In the genomic region with DNA sequence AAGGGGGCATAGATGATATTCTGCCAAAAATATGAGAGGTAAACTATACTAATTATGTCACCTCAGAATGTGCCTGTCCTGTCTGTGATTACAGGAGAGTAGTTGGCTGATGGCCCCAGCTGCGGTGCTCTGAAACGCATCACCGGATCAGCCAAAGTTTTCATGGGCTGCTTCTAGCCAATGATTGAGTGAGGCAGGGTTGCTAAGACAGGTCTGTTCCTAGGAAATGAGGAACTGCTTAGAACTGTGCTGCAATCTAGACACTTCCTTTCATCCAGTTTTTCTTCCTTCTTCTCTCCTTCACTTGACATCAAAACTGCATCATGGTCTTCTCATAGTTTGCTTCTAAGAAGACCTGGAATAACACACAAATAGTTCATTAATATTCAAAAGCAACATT, we compare ENCODE assay signal across 17 cellular contexts.
"Had no signal": no experiment of that assay in that cellular context is flagged by ENCODE, and none has a peak within 500 bp of the region (broad histone marks: within the 10 kb centered on the region; RNA-seq: fewer than 3 reads in every experiment).

No MANE protein-coding gene starts in this region.

- H3K27me3 Mint-ChIP-seq: activated naive CD8-positive, alpha-beta T cell treated with anti-CD3 and anti-CD28 coated beads, Interleukin-2, amount 50 U/mL, for 24 hours had no signal

- H3K9me3 ChIP-seq: esophagus squamous epithelium, spleen, suprapubic skin, upper lobe of left lung had no signal

- H3K4me3 Mint-ChIP-seq: activated naive CD8-positive, alpha-beta T cell treated with anti-CD3 and anti-CD28 coated beads, Interleukin-2, amount 50 U/mL, for 24 hours; activated T-helper 1 cell treated with anti-CD3 and anti-CD28 coated beads, Interleukin-12 subunit alpha, Interleukin-12 subunit beta, Interleukin-2, Interleukin-4 antibody, amounts not matched to agents 30 ng/mL and 10 ng/mL and 1 ng/mL, durations not matched to agents 14 hours and 24 hours and 36 hours; neural crest cell had no signal

- H3K36me3 ChIP-seq: cardiac muscle cell, esophagus squamous epithelium, spleen, suprapubic skin, upper lobe of left lung had no signal

- H3K4me1 ChIP-seq: esophagus squamous epithelium, spleen, suprapubic skin, upper lobe of left lung had no signal

- H3K4me3 ChIP-seq: cardiac muscle cell, esophagus squamous epithelium, spleen, suprapubic skin, upper lobe of left lung had no signal

- H3K27ac Mint-ChIP-seq: activated naive CD8-positive, alpha-beta T cell treated with anti-CD3 and anti-CD28 coated beads, Interleukin-2, amount 50 U/mL, for 24 hours; activated T-helper 1 cell treated with anti-CD3 and anti-CD28 coated beads, Interleukin-12 subunit alpha, Interleukin-12 subunit beta, Interleukin-2, Interleukin-4 antibody, amounts not matched to agents 30 ng/mL and 10 ng/mL and 1 ng/mL, durations not matched to agents 14 hours and 24 hours and 36 hours had no signal

- H3K4me1 Mint-ChIP-seq: activated naive CD8-positive, alpha-beta T cell treated with anti-CD3 and anti-CD28 coated beads, Interleukin-2, amount 50 U/mL, for 24 hours; neural crest cell had no signal

- H3K27ac ChIP-seq: cardiac muscle cell, esophagus squamous epithelium, spleen, suprapubic skin, upper lobe of left lung, VCaP had no signal

- ATAC-seq: activated naive CD8-positive, alpha-beta T cell treated with anti-CD3 and anti-CD28 coated beads, Interleukin-2, amount 50 U/mL, for 24 hours; left lobe of liver; sciatic nerve had no signal

- H3K27me3 ChIP-seq: cardiac muscle cell, esophagus squamous epithelium, spleen, suprapubic skin, upper lobe of left lung had no signal

- H3K9me3 Mint-ChIP-seq: activated naive CD8-positive, alpha-beta T cell treated with anti-CD3 and anti-CD28 coated beads, Interleukin-2, amount 50 U/mL, for 24 hours; activated T-helper 1 cell treated with anti-CD3 and anti-CD28 coated beads, Interleukin-12 subunit alpha, Interleukin-12 subunit beta, Interleukin-2, Interleukin-4 antibody, amounts not matched to agents 30 ng/mL and 10 ng/mL and 1 ng/mL, durations not matched to agents 14 hours and 24 hours and 36 hours; neural crest cell had no signal

- DNase-seq: activated CD4-positive, alpha-beta T cell treated with anti-CD3 and anti-CD28 coated beads for 48 hours; activated naive CD4-positive, alpha-beta T cell treated with Interleukin-2 at 50 U/mL for 16 hours; activated naive CD8-positive, alpha-beta T cell treated with anti-CD3 and anti-CD28 coated beads, Interleukin-2, amount 50 U/mL, for 24 hours; esophagus squamous epithelium; foreskin fibroblast; spleen; stimulated activated CD4-positive, alpha-beta T cell treated with anti-CD3 and anti-CD28 coated beads, Interleukin-1b, Interleukin-23, amount 100 ng/mL, for 48 hours; stimulated activated naive CD4-positive, alpha-beta T cell treated with Interleukin-2 at 50 U/mL for 16 hours; T-helper 9 cell; upper lobe of left lung had no signal
